Comparison of ENCODE assay signal across 13 cellular contexts in genomic region chr6:94372229-94372628, GRCh38.
"Had no signal": no experiment of that assay in that cellular context is flagged by ENCODE, and none has a peak within 500 bp of the region (broad histone marks: within the 10 kb centered on the region; RNA-seq: fewer than 3 reads in every experiment).

No MANE protein-coding gene starts in this region.

- H3K27ac ChIP-seq: parathyroid adenoma, right atrium auricular region, tibial nerve had no signal

- H3K27me3 ChIP-seq: right atrium auricular region, tibial nerve had no signal

- H3K9me3 Mint-ChIP-seq: activated CD4-positive, alpha-beta T cell treated with anti-CD3 and anti-CD28 coated beads, Interleukin-2, amount 10 ng/mL, durations not matched to agents 7 days and 5 days; activated T-helper 17 cell treated with anti-CD3 and anti-CD28 coated beads, Interleukin-2, amount 50 U/mL, for 72 hours had no signal

- H3K27me3 Mint-ChIP-seq: activated CD4-positive, alpha-beta T cell treated with anti-CD3 and anti-CD28 coated beads, Interleukin-2, amount 10 ng/mL, durations not matched to agents 7 days and 5 days; activated T-helper 17 cell treated with anti-CD3 and anti-CD28 coated beads, Interleukin-2, amount 50 U/mL, for 72 hours had no signal

- DNase-seq: activated CD4-positive, alpha-beta T cell treated with anti-CD3 and anti-CD28 coated beads, Interleukin-2, amount 10 ng/mL, durations not matched to agents 7 days and 5 days; activated CD4-positive, CD25-positive, alpha-beta regulatory T cell; activated naive CD4-positive, alpha-beta T cell treated with anti-CD3 and anti-CD28 coated beads for 36 hours; activated T-cell treated with anti-CD3 and anti-CD28 coated beads for 4 hours; cortex of kidney; effector memory CD4-positive, alpha-beta T cell; kidney; small intestine had no signal

- H3K4me3 ChIP-seq: right atrium auricular region, tibial nerve had no signal

- H3K4me3 Mint-ChIP-seq: activated CD4-positive, alpha-beta T cell treated with anti-CD3 and anti-CD28 coated beads, Interleukin-2, amount 10 ng/mL, durations not matched to agents 7 days and 5 days; activated naive CD4-positive, alpha-beta T cell treated with anti-CD3 and anti-CD28 coated beads for 36 hours; activated T-helper 17 cell treated with anti-CD3 and anti-CD28 coated beads, Interleukin-2, amount 50 U/mL, for 72 hours; neural crest cell had no signal

- H3K4me1 Mint-ChIP-seq: activated CD4-positive, alpha-beta T cell treated with anti-CD3 and anti-CD28 coated beads, Interleukin-2, amount 10 ng/mL, durations not matched to agents 7 days and 5 days; activated T-helper 17 cell treated with anti-CD3 and anti-CD28 coated beads, Interleukin-2, amount 50 U/mL, for 72 hours had no signal

- H3K27ac Mint-ChIP-seq: activated CD4-positive, alpha-beta T cell treated with anti-CD3 and anti-CD28 coated beads, Interleukin-2, amount 10 ng/mL, durations not matched to agents 7 days and 5 days; activated naive CD4-positive, alpha-beta T cell treated with anti-CD3 and anti-CD28 coated beads for 36 hours; activated T-helper 17 cell treated with anti-CD3 and anti-CD28 coated beads, Interleukin-2, amount 50 U/mL, for 72 hours had no signal
